Comparison of ENCODE assay signal across 14 cellular contexts in genomic region chr7:148623586-148624282, GRCh38. TPM values are rescaled to one million over a fixed set of nuclear protein-coding genes. Genes with fewer than 3 reads are reported as not detected.
DNase-seq lines count a peak whose midpoint lies in the region; ATAC-seq and TF ChIP-seq lines count a peak whose summit lies in the region.
"Had no signal": no experiment of that assay in that cellular context is flagged by ENCODE, and none has a peak within 500 bp of the region (broad histone marks: within the 10 kb centered on the region; RNA-seq: fewer than 3 reads in every experiment).

No MANE protein-coding gene starts in this region.

- peaks cover 9% of the 10 kb centered on the region for H3F3A ChIP-seq in smooth muscle cell (ENCODE audit: low read depth)

- H2AFZ ChIP-seq in smooth muscle cell (ENCODE audit: low read depth), result no peak overlapping the region

- H3K79me2 ChIP-seq in smooth muscle cell (ENCODE audit: low read depth), result no peaks in the 10 kb centered on the region

- no peak for TF ChIP-seq CTCF in smooth muscle cell (IDR thresholded peaks at IDR 0.05; ENCODE audit: borderline replicate concordance, insufficient read depth, poor library complexity, severe bottlenecking)

- WGBS in smooth muscle cell (ENCODE audit: low lambda C conversion rate), result 28% methylated on average over 10 of the region's 10 CpGs

- no peak overlapping the region for H3K4me3 ChIP-seq in smooth muscle cell
- H3K4me3 ChIP-seq: upper lobe of left lung had no signal

- no peaks in the 10 kb centered on the region for H3K9me3 ChIP-seq in smooth muscle cell (replicated peaks; ENCODE audit: low read depth)
- H3K9me3 ChIP-seq: upper lobe of left lung had no signal

- no peaks in the 10 kb centered on the region for H3K27me3 ChIP-seq in smooth muscle cell (ENCODE audit: low read depth)
- H3K27me3 ChIP-seq: upper lobe of left lung had no signal

- no peak for ATAC-seq in GM21515 (IDR thresholded peaks at IDR 0.05; ENCODE audit: unreplicated experiment)

- peak overlapping the region; percentile 59 for H3K4me2 ChIP-seq in smooth muscle cell

- H3K27ac ChIP-seq in smooth muscle cell (ENCODE audit: low read depth), result no peak overlapping the region
- H3K27ac ChIP-seq: upper lobe of left lung had no signal

- H3K4me1 ChIP-seq in smooth muscle cell (ENCODE audit: low read depth), result no peaks in the 10 kb centered on the region

- H3K9ac ChIP-seq in smooth muscle cell (ENCODE audit: low read depth), result no peak overlapping the region

- H4K20me1 ChIP-seq in smooth muscle cell (ENCODE audit: low read depth), result no peaks in the 10 kb centered on the region

- H3K36me3 ChIP-seq in smooth muscle cell (ENCODE audit: low read depth), result no peaks in the 10 kb centered on the region
- H3K36me3 ChIP-seq: upper lobe of left lung had no signal

- DNase-seq in NCI-H2171 treated with DMSO at 0.1 percent for 48 hours (lab: John Stamatoyannopoulos, UW) (peak; percentile 68), NCI-H2171 (lab: John Stamatoyannopoulos, UW) (no peak), RPMI8226 (peak; percentile 33), fibroblast of peridontal ligament (ENCODE audit: extremely low read depth) (peak; percentile 64), smooth muscle cell (lab: John Stamatoyannopoulos, UW; ENCODE audit: unreplicated experiment) (no peak), hepatic stellate cell (ENCODE audit: low spot score) (no peak), NCI-H510A (lab: John Stamatoyannopoulos, UW) (no peak)
- DNase-seq: ACHN; activated B cell treated with CpG ODN at 0.5 μM for 24 hours; activated naive CD4-positive, alpha-beta T cell treated with anti-CD3 and anti-CD28 coated beads, Interleukin-2, amount 10 ng/mL, durations not matched to agents 7 days and 5 days; kidney; occipital lobe; upper lobe of left lung had no signal

RNA-seq across cellular contexts. Expression of gene C7orf33, which starts 33.2 kb away (rescaled TPM):
- not detected in 2 replicates for total RNA-seq in smooth muscle cell
- polyA plus RNA-seq in smooth muscle cell, result not detected in 2 replicates
- total RNA-seq: activated B cell treated with CpG ODN at 0.5 μM for 24 hours, kidney, occipital lobe, upper lobe of left lung had no signal

Comparison
In these comparisons a context has a peak if more than half of its experiments do, and no peak if none do; other contexts are left out.
1. DNase-seq: peak in NCI-H2171 treated with DMSO at 0.1 percent for 48 hours (single experiment), RPMI8226 (single experiment) and fibroblast of peridontal ligament (single experiment); none in NCI-H2171 (single experiment), smooth muscle cell (single experiment), hepatic stellate cell (single experiment) and NCI-H510A (single experiment).